Comparison of ENCODE assay signal across 8 cellular contexts in genomic region chr6:73585566-73586415, GRCh38.
DNase-seq lines count a peak whose midpoint lies in the region; ATAC-seq, FAIRE-seq and TF ChIP-seq lines count a peak whose summit lies in the region.

No MANE protein-coding gene starts in this region.

- ATAC-seq in HG03571 (IDR thresholded peaks at IDR 0.05; ENCODE audit: unreplicated experiment), result peak; percentile 75

- TF ChIP-seq CTCF in GM20000 (IDR thresholded peaks at IDR 0.05; ENCODE audit: extremely low read depth, missing control alignments), result no peak
- no peak for TF ChIP-seq CTCF in keratinocyte (optimal IDR thresholded peaks at IDR 0.05 in 1 of 3, IDR thresholded peaks at IDR 0.05 in 1 of 3, conservative IDR thresholded peaks at IDR 0.05 in 1 of 3; ENCODE audit: extremely low read depth in 1 of 3, insufficient read depth in 2 of 3, low read length in 3 of 3)

- H3K9me1 ChIP-seq in keratinocyte (ENCODE audit: control insufficient read depth, extremely low read depth, insufficient read depth, low read length), result no peaks in the 10 kb centered on the region

- in situ Hi-C loops in SK-MEL-5 (cut with HindIII; ENCODE audit: low pct_unique_long_range_greater_than_20kb, low sequenced_read_pairs), result no loop called here

- dilution Hi-C loops in keratinocyte (cut with MboI; ENCODE audit: extremely low pct_ligation_motif_present, low sequenced_read_pairs), result no loop called here

- no peaks in the 10 kb centered on the region for H4K20me1 ChIP-seq in keratinocyte (ENCODE audit: control insufficient read depth, extremely low read depth, insufficient read depth, low read length)

- peak overlapping the region; percentile 96 for H2AFZ ChIP-seq in keratinocyte (ENCODE audit: control insufficient read depth, low read length)

- H3K4me3 ChIP-seq in keratinocyte (ENCODE audit: control insufficient read depth in 2 of 3, extremely low read depth in 1 of 3, insufficient read depth in 2 of 3, low read depth in 1 of 3, low read length in 3 of 3), result peak overlapping the region in 2 of 3 experiments; percentile 54 to 62

- H3K27me3 ChIP-seq in keratinocyte (ENCODE audit: control insufficient read depth, extremely low read depth, insufficient read depth, low read length), result no peaks in the 10 kb centered on the region

- peak overlapping the region; percentile 73 for H3K9ac ChIP-seq in keratinocyte (ENCODE audit: control insufficient read depth, extremely low read depth, insufficient read depth, low read length)

- H3K4me1 ChIP-seq in keratinocyte (ENCODE audit: control insufficient read depth, extremely low read depth, insufficient read depth, low read length), result peaks cover 19% of the 10 kb centered on the region

- H3K4me2 ChIP-seq in keratinocyte (ENCODE audit: control insufficient read depth, extremely low read depth, insufficient read depth, low read depth, low read length), result peak overlapping the region; percentile 94

- H3K36me3 ChIP-seq in keratinocyte (ENCODE audit: control insufficient read depth in 2 of 2, extremely low read depth in 1 of 2, insufficient read depth in 2 of 2, low read length in 2 of 2), result no peaks in the 10 kb centered on the region

- H3K79me2 ChIP-seq in keratinocyte (ENCODE audit: control insufficient read depth, insufficient read depth, low read length), result no peaks in the 10 kb centered on the region

- FAIRE-seq in keratinocyte (lab: Jason Lieb, UNC), result no peak

- no peaks in the 10 kb centered on the region for H3K9me3 ChIP-seq in keratinocyte (ENCODE audit: control insufficient read depth, low read depth, low read length)

- peak; percentile 80 for DNase-seq in Daoy (ENCODE audit: low read depth)
- peak; percentile 63 for DNase-seq in GM20000 (ENCODE audit: low spot score)
- DNase-seq in SK-MEL-5 (ENCODE audit: low read depth, low spot score), result peak; percentile 85
- peak; percentile 31 for DNase-seq in brain pericyte (ENCODE audit: low read depth, low spot score)
- DNase-seq in keratinocyte (ENCODE audit: low read depth, low spot score), result no peak
- peak; percentile 14 to 24 for DNase-seq in stimulated activated CD8-positive, alpha-beta memory T cell treated with anti-CD3 and anti-CD28 coated beads, Interleukin-2, amount 100 ng/mL, for 1 hour (ENCODE audit: low read depth in 2 of 2)
- DNase-seq in GM19240 (ENCODE audit: insufficient read length, low spot score), result no peak

- peak overlapping the region; percentile 86 for H3K27ac ChIP-seq in keratinocyte (ENCODE audit: control insufficient read depth, insufficient read depth, low read length)

Comparison
In these comparisons a context has a peak if more than half of its experiments do, and no peak if none do; other contexts are left out.
1. DNase-seq: peak in Daoy (single experiment), GM20000 (single experiment), SK-MEL-5 (single experiment), brain pericyte (single experiment) and stimulated activated CD8-positive, alpha-beta memory T cell treated with anti-CD3 and anti-CD28 coated beads, Interleukin-2, amount 100 ng/mL, for 1 hour (2 of 2); none in keratinocyte (single experiment) and GM19240 (single experiment).